In genomic region chr7:2129376-2130375, GRCh38 we compare ENCODE assay signal across 18 cellular contexts.
DNase-seq lines count a peak whose midpoint lies in the region; ATAC-seq and TF ChIP-seq lines count a peak whose summit lies in the region.
"Had no signal": no experiment of that assay in that cellular context is flagged by ENCODE, and none has a peak within 500 bp of the region (broad histone marks: within the 10 kb centered on the region; RNA-seq: fewer than 3 reads in every experiment).

No MANE protein-coding gene starts in this region.

- H3K4me3 ChIP-seq in OCI-LY7 (ENCODE audit: low read depth, low read length, poor library complexity, severe bottlenecking), result peak overlapping the region; percentile 2
- no peak overlapping the region for H3K4me3 ChIP-seq in CD8-positive, alpha-beta T cell (ENCODE audit: low read depth, low read length)
- H3K4me3 ChIP-seq: heart right ventricle had no signal

- intact Hi-C loops in OCI-LY7 (cut with micrococcal nuclease; ENCODE audit: unreplicated experiment), result no loop called here
- intact Hi-C loops in CD8-positive, alpha-beta T cell (cut with DNase I, micrococcal nuclease), result no loop called here

- TF ChIP-seq CTCF in OCI-LY7 (conservative IDR thresholded peaks at IDR 0.05; ENCODE audit: low read length) (no peak), nephron (IDR thresholded peaks at IDR 0.05; ENCODE audit: unreplicated experiment in 3 of 3) (no peak)
- no peak for TF ChIP-seq CTCF in CD8-positive, alpha-beta T cell (IDR thresholded peaks at IDR 0.05)

- DNase-seq in NCI-H146 (lab: John Stamatoyannopoulos, UW) (peak; percentile 49), NCI-H146 treated with DMSO at 0.1 percent for 48 hours (lab: John Stamatoyannopoulos, UW; ENCODE audit: unreplicated experiment) (no peak), DMS53 treated with DMSO at 0.1 percent for 48 hours (lab: John Stamatoyannopoulos, UW; ENCODE audit: unreplicated experiment) (peak; percentile 6), OCI-LY7 (ENCODE audit: low spot score) (peak; percentile 59)
- no peak for DNase-seq in CD8-positive, alpha-beta T cell
- DNase-seq in activated naive CD4-positive, alpha-beta T cell treated with anti-CD3 and anti-CD28 coated beads, Interleukin-2, amount 10 ng/mL, durations not matched to agents 7 days and 5 days, result no peak
- DNase-seq in activated CD4-positive, alpha-beta T cell treated with anti-CD3 and anti-CD28 coated beads, Interleukin-2, amount 50 U/mL, for 1 hour, result no peak
- DNase-seq: activated CD4-positive, alpha-beta T cell treated with anti-CD3 and anti-CD28 coated beads, Interleukin-2, amount 10 ng/mL, durations not matched to agents 24 days and 14 days; activated effector memory CD4-positive, alpha-beta T cell treated with anti-CD3 and anti-CD28 coated beads, Interleukin-2, amount 50 U/mL, for 16 hours; Calu3; caudate nucleus; heart right ventricle; midbrain; NCI-H1436 treated with DMSO at 0.1 percent for 48 hours had no signal

- ATAC-seq in CD8-positive, alpha-beta T cell, result no peak
- ATAC-seq: left lobe of liver had no signal

- peak overlapping the region; percentile 4 for H3K27ac ChIP-seq in OCI-LY7 (ENCODE audit: low read depth, low read length, poor library complexity, severe bottlenecking)
- no peak overlapping the region for H3K27ac ChIP-seq in CD8-positive, alpha-beta T cell (ENCODE audit: low read depth, low read length)
- H3K27ac ChIP-seq: heart right ventricle had no signal

- no peaks in the 10 kb centered on the region for H3K9me2 ChIP-seq in OCI-LY7 (ENCODE audit: insufficient read depth, low read length)

- peaks cover 29% of the 10 kb centered on the region for H3K4me1 ChIP-seq in OCI-LY7 (ENCODE audit: insufficient read depth, low read length, poor library complexity, severe bottlenecking)
- no peaks in the 10 kb centered on the region for H3K4me1 ChIP-seq in CD8-positive, alpha-beta T cell (ENCODE audit: insufficient read depth, low read length)

- peaks cover 28% of the 10 kb centered on the region for H3K4me1 Mint-ChIP-seq in nephron
- H3K4me1 Mint-ChIP-seq in CD8-positive, alpha-beta T cell (ENCODE audit: low read depth), result no peaks in the 10 kb centered on the region
- H3K4me1 Mint-ChIP-seq in activated naive CD4-positive, alpha-beta T cell treated with anti-CD3 and anti-CD28 coated beads, Interleukin-2, amount 10 ng/mL, durations not matched to agents 7 days and 5 days, result no peaks in the 10 kb centered on the region
- H3K4me1 Mint-ChIP-seq: activated CD4-positive, alpha-beta T cell treated with anti-CD3 and anti-CD28 coated beads, Interleukin-2, amount 10 ng/mL, durations not matched to agents 24 days and 14 days; B cell had no signal

- no peaks in the 10 kb centered on the region for H3K79me2 ChIP-seq in OCI-LY7 (ENCODE audit: insufficient read depth, low read depth, low read length)

- H3K9me3 Mint-ChIP-seq in nephron, result no peaks in the 10 kb centered on the region
- H3K9me3 Mint-ChIP-seq in CD8-positive, alpha-beta T cell, result no peaks in the 10 kb centered on the region
- no peaks in the 10 kb centered on the region for H3K9me3 Mint-ChIP-seq in activated naive CD4-positive, alpha-beta T cell treated with anti-CD3 and anti-CD28 coated beads, Interleukin-2, amount 10 ng/mL, durations not matched to agents 7 days and 5 days
- H3K9me3 Mint-ChIP-seq: activated CD4-positive, alpha-beta T cell treated with anti-CD3 and anti-CD28 coated beads, Interleukin-2, amount 10 ng/mL, durations not matched to agents 24 days and 14 days; type B pancreatic cell had no signal

- H3K4me2 ChIP-seq in OCI-LY7 (ENCODE audit: low read length), result peak overlapping the region; percentile 65

- no peak overlapping the region for H2AFZ ChIP-seq in OCI-LY7 (ENCODE audit: low read length)

- peaks cover 4% of the 10 kb centered on the region; the same call in 1 of the 2 replicates for H3K36me3 ChIP-seq in OCI-LY7 (ENCODE audit: insufficient read depth, low read length)
- H3K36me3 ChIP-seq in CD8-positive, alpha-beta T cell (ENCODE audit: insufficient read depth, low read length), result no peaks in the 10 kb centered on the region

- H3K36me3 Mint-ChIP-seq in nephron (ENCODE audit: low read depth), result peaks cover 25% of the 10 kb centered on the region
- peaks cover 18% of the 10 kb centered on the region for H3K36me3 Mint-ChIP-seq in CD8-positive, alpha-beta T cell
- no peaks in the 10 kb centered on the region for H3K36me3 Mint-ChIP-seq in activated naive CD4-positive, alpha-beta T cell treated with anti-CD3 and anti-CD28 coated beads, Interleukin-2, amount 10 ng/mL, durations not matched to agents 7 days and 5 days

- H3K27ac Mint-ChIP-seq in nephron, result peak overlapping the region in 2 of 3 experiments; percentile 17 to 41
- H3K27ac Mint-ChIP-seq in CD8-positive, alpha-beta T cell, result no peak overlapping the region
- H3K27ac Mint-ChIP-seq in activated naive CD4-positive, alpha-beta T cell treated with anti-CD3 and anti-CD28 coated beads, Interleukin-2, amount 10 ng/mL, durations not matched to agents 7 days and 5 days, result no peak overlapping the region
- H3K27ac Mint-ChIP-seq: activated CD4-positive, alpha-beta T cell treated with anti-CD3 and anti-CD28 coated beads, Interleukin-2, amount 10 ng/mL, durations not matched to agents 24 days and 14 days; B cell; type B pancreatic cell had no signal

- H3K4me3 Mint-ChIP-seq in nephron, result no peak overlapping the region
- no peak overlapping the region for H3K4me3 Mint-ChIP-seq in CD8-positive, alpha-beta T cell
- H3K4me3 Mint-ChIP-seq in activated naive CD4-positive, alpha-beta T cell treated with anti-CD3 and anti-CD28 coated beads, Interleukin-2, amount 10 ng/mL, durations not matched to agents 7 days and 5 days, result no peak overlapping the region
- H3K4me3 Mint-ChIP-seq: activated CD4-positive, alpha-beta T cell treated with anti-CD3 and anti-CD28 coated beads, Interleukin-2, amount 10 ng/mL, durations not matched to agents 24 days and 14 days; B cell; type B pancreatic cell had no signal

- H3K27me3 Mint-ChIP-seq in nephron (ENCODE audit: low read depth), result no peaks in the 10 kb centered on the region
- H3K27me3 Mint-ChIP-seq in CD8-positive, alpha-beta T cell (ENCODE audit: low read depth), result no peaks in the 10 kb centered on the region
- H3K27me3 Mint-ChIP-seq in activated naive CD4-positive, alpha-beta T cell treated with anti-CD3 and anti-CD28 coated beads, Interleukin-2, amount 10 ng/mL, durations not matched to agents 7 days and 5 days, result no peaks in the 10 kb centered on the region
- H3K27me3 Mint-ChIP-seq: activated CD4-positive, alpha-beta T cell treated with anti-CD3 and anti-CD28 coated beads, Interleukin-2, amount 10 ng/mL, durations not matched to agents 24 days and 14 days; B cell; type B pancreatic cell had no signal

- H3K27me3 ChIP-seq in CD8-positive, alpha-beta T cell (ENCODE audit: insufficient read depth, low read length), result no peaks in the 10 kb centered on the region
- H3K27me3 ChIP-seq: heart right ventricle had no signal

- no peaks in the 10 kb centered on the region for H4K20me1 ChIP-seq in OCI-LY7 (ENCODE audit: insufficient read depth, low read length)

- POLR2A ChIA-PET in OCI-LY7 (lab: Charles Lee), result interaction anchor here (1.0 kb wide), 1 partner anchor 18 kb away, joined by 3 read pairs; no protein-coding TSS in a partner anchor
- POLR2A ChIA-PET in CD8-positive, alpha-beta T cell (lab: Charles Lee), result no interaction called here

- H3K9me3 ChIP-seq in OCI-LY7 (ENCODE audit: low read length), result no peaks in the 10 kb centered on the region
- H3K9me3 ChIP-seq in CD8-positive, alpha-beta T cell (ENCODE audit: low read length), result no peaks in the 10 kb centered on the region
- H3K9me3 ChIP-seq: heart right ventricle had no signal

- CTCF ChIA-PET in OCI-LY7 (lab: Charles Lee; ENCODE audit: unreplicated experiment), result no interaction called here
- CTCF ChIA-PET in CD8-positive, alpha-beta T cell (lab: Charles Lee), result interaction anchor here (1.2 to 1.5 kb wide), 2 partner anchors 11 to 25 kb away, joined by 3 read pairs; no protein-coding TSS in a partner anchor
- CTCF ChIA-PET in activated naive CD4-positive, alpha-beta T cell treated with anti-CD3 and anti-CD28 coated beads, Interleukin-2, amount 10 ng/mL, durations not matched to agents 7 days and 5 days (lab: Charles Lee), result no interaction called here

- BruUV-seq in OCI-LY7 (replicated peaks; lab: Mats Ljungman, UMichigan), result no TSS peak

Comparison
In these comparisons a context has a peak if more than half of its experiments do, and no peak if none do; other contexts are left out.
1. DNase-seq: peak in NCI-H146 (single experiment), DMS53 treated with DMSO at 0.1 percent for 48 hours (single experiment) and OCI-LY7 (single experiment); none in NCI-H146 treated with DMSO at 0.1 percent for 48 hours (single experiment), CD8-positive, alpha-beta T cell (0 of 7), activated naive CD4-positive, alpha-beta T cell treated with anti-CD3 and anti-CD28 coated beads, Interleukin-2, amount 10 ng/mL, durations not matched to agents 7 days and 5 days (single experiment) and activated CD4-positive, alpha-beta T cell treated with anti-CD3 and anti-CD28 coated beads, Interleukin-2, amount 50 U/mL, for 1 hour (single experiment).
2. H3K27ac Mint-ChIP-seq: peak in nephron (2 of 3); none in CD8-positive, alpha-beta T cell (single experiment) and activated naive CD4-positive, alpha-beta T cell treated with anti-CD3 and anti-CD28 coated beads, Interleukin-2, amount 10 ng/mL, durations not matched to agents 7 days and 5 days (single experiment).